In genomic region chr10:102335184-102335583, GRCh38 we compare ENCODE assay signal across 15 cellular contexts.
A peak's percentile ranks its signal among the peaks of the same experiment; 100 is the strongest.
DNase-seq lines count a peak whose midpoint lies in the region; ATAC-seq, FAIRE-seq and TF ChIP-seq lines count a peak whose summit lies in the region.
"Had no signal": no experiment of that assay in that cellular context is flagged by ENCODE, and none has a peak within 500 bp of the region (broad histone marks: within the 10 kb centered on the region; RNA-seq: fewer than 3 reads in every experiment).

No MANE protein-coding gene starts in this region.

- H3K36me3 Mint-ChIP-seq in astrocyte (ENCODE audit: low read depth, unreplicated experiment): peaks cover 23% of the 10 kb centered on the region
- H3K36me3 Mint-ChIP-seq: WTC11 had no signal

- H3K36me3 ChIP-seq in astrocyte (ENCODE audit: insufficient read depth, low read length) (no peaks in the 10 kb centered on the region), ovary (no peaks in the 10 kb centered on the region), upper lobe of right lung (no peaks in the 10 kb centered on the region)

- peaks cover 47% of the 10 kb centered on the region for H4K20me1 ChIP-seq in astrocyte (ENCODE audit: insufficient read depth, low read length)

- H3K9ac ChIP-seq in astrocyte (ENCODE audit: low read length): no peak overlapping the region

- H3K4me2 ChIP-seq in astrocyte (ENCODE audit: low read length): no peak overlapping the region
- H3K4me2 ChIP-seq: smooth muscle cell had no signal

- DNase-seq in astrocyte (ENCODE audit: low read depth) (no peak), Right ventricle myocardium superior (peak; percentile 76), ovary (peak in 3 of 5 donors; percentile 12 to 44 (median 40)), upper lobe of right lung (no peak), HTR-8/SVneo (ENCODE audit: insufficient read length, low spot score) (no peak), iPS-NIHi7 (ENCODE audit: extremely low spot score) (no peak)
- no peak for DNase-seq in activated CD4-positive, CD25-positive, alpha-beta regulatory T cell treated with anti-CD3 and anti-CD28 coated beads, Interleukin-2, amount 50 U/mL, for 72 hours
- DNase-seq: central memory CD4-positive, alpha-beta T cell; MV-4-11; naive B cell; RPMI8226; stimulated activated naive CD4-positive, alpha-beta T cell treated with Interleukin-2 at 50 U/mL for 16 hours; T-cell had no signal

- intact Hi-C loops in Right ventricle myocardium superior (cut with DNase I): no loop called here
- intact Hi-C loops in ovary (cut with DNase I): no loop called here
- intact Hi-C loops in upper lobe of right lung (cut with DNase I): no loop called here

- H3K4me3 ChIP-seq in astrocyte (ENCODE audit: insufficient read depth, low read depth, low read length): no peak overlapping the region
- H3K4me3 ChIP-seq in ovary: no peak overlapping the region
- no peak overlapping the region for H3K4me3 ChIP-seq in upper lobe of right lung
- H3K4me3 ChIP-seq: smooth muscle cell had no signal

- no peak overlapping the region for H2AFZ ChIP-seq in astrocyte (ENCODE audit: low read depth, low read length)

- H3K27me3 Mint-ChIP-seq in astrocyte (ENCODE audit: low read depth, unreplicated experiment): no peaks in the 10 kb centered on the region
- H3K27me3 Mint-ChIP-seq: naive B cell, T-cell had no signal

- no peaks in the 10 kb centered on the region for H3K9me3 ChIP-seq in astrocyte (ENCODE audit: insufficient read depth, low read depth, low read length)
- H3K9me3 ChIP-seq in ovary: no peaks in the 10 kb centered on the region
- no peaks in the 10 kb centered on the region for H3K9me3 ChIP-seq in upper lobe of right lung

- H3K79me2 ChIP-seq in astrocyte (ENCODE audit: insufficient read depth, low read length): peaks cover 62% of the 10 kb centered on the region

- TF ChIP-seq CTCF in astrocyte (IDR thresholded peaks at IDR 0.05; ENCODE audit: insufficient read depth, low read depth, low read length): no peak
- no peak for TF ChIP-seq CTCF in ovary (IDR thresholded peaks at IDR 0.05)
- TF ChIP-seq CTCF in upper lobe of right lung (IDR thresholded peaks at IDR 0.05): no peak

- H3K27ac Mint-ChIP-seq in astrocyte (ENCODE audit: unreplicated experiment): peak overlapping the region; percentile 38
- H3K27ac Mint-ChIP-seq: T-cell, WTC11 had no signal

- FAIRE-seq in astrocyte (lab: Jason Lieb, UNC) (no peak), HTR-8/SVneo (lab: Jason Lieb, UNC) (no peak)

- TF ChIP-seq POLR2A in ovary (IDR thresholded peaks at IDR 0.05): no peak

- H3K4me1 Mint-ChIP-seq in astrocyte (ENCODE audit: low read depth, unreplicated experiment): peaks cover 18% of the 10 kb centered on the region
- H3K4me1 Mint-ChIP-seq: naive B cell, WTC11 had no signal

- no peaks in the 10 kb centered on the region for H3K27me3 ChIP-seq in astrocyte (ENCODE audit: insufficient read depth, low read length)
- H3K27me3 ChIP-seq in ovary: no peaks in the 10 kb centered on the region
- H3K27me3 ChIP-seq in upper lobe of right lung: no peaks in the 10 kb centered on the region

- no peak for TF ChIP-seq EP300 in ovary (IDR thresholded peaks at IDR 0.05)

- WGBS in ovary, 3 donors: 72 to 83% (median 83%) methylated on average over 3 of the region's 3 CpGs

- H3K4me1 ChIP-seq in astrocyte (ENCODE audit: insufficient read depth, low read length) (no peaks in the 10 kb centered on the region), ovary (ENCODE audit: insufficient read depth) (no peaks in the 10 kb centered on the region), upper lobe of right lung (peaks cover 22% of the 10 kb centered on the region)

- ATAC-seq in Right ventricle myocardium superior (ENCODE audit: poor library complexity) (peak; percentile 86), upper lobe of right lung (peak; percentile 73)
- ATAC-seq: T-cell, WTC11 had no signal

- no peaks in the 10 kb centered on the region for H3K9me3 Mint-ChIP-seq in astrocyte (ENCODE audit: unreplicated experiment)
- H3K9me3 Mint-ChIP-seq: naive B cell, T-cell, WTC11 had no signal

- H3K27ac ChIP-seq in astrocyte (ENCODE audit: low read depth, low read length) (no peak overlapping the region), ovary (no peak overlapping the region), upper lobe of right lung (no peak overlapping the region)

- H3K4me3 Mint-ChIP-seq in astrocyte (ENCODE audit: unreplicated experiment): no peak overlapping the region
- H3K4me3 Mint-ChIP-seq: naive B cell, T-cell, WTC11 had no signal

Comparison
In these comparisons a context has a peak if more than half of its experiments do, and no peak if none do; other contexts are left out.
1. DNase-seq: peak in Right ventricle myocardium superior (single experiment) and ovary (3 of 5); none in astrocyte (single experiment), upper lobe of right lung (single experiment), HTR-8/SVneo (single experiment), activated CD4-positive, CD25-positive, alpha-beta regulatory T cell treated with anti-CD3 and anti-CD28 coated beads, Interleukin-2, amount 50 U/mL, for 72 hours (single experiment) and iPS-NIHi7 (single experiment).